In genomic region chr5:69188811-69189161, GRCh38 we compare ENCODE assay signal across 8 cellular contexts. TPM values are rescaled to one million over a fixed set of nuclear protein-coding genes. Genes with fewer than 3 reads are reported as not detected.
DNase-seq lines count a peak whose midpoint lies in the region; ATAC-seq and TF ChIP-seq lines count a peak whose summit lies in the region.

No MANE protein-coding gene starts in this region.

- H3K9me3 ChIP-seq in SK-N-SH (no peaks in the 10 kb centered on the region), skeletal muscle tissue (ENCODE audit: control insufficient read depth in 3 of 3, low read length in 3 of 3) (no peaks in the 10 kb centered on the region)

- H3K27ac ChIP-seq in SK-N-SH (ENCODE audit: low read depth in 2 of 2, low read length in 1 of 2) (peak overlapping the region; percentile 90 to 92), foreskin keratinocyte (peak overlapping the region; percentile 60), skeletal muscle tissue (ENCODE audit: low read depth, low read length) (peak overlapping the region; percentile 84)

- TF ChIP-seq CTCF in SK-N-SH (IDR thresholded peaks at IDR 0.05) (no peak), foreskin keratinocyte (conservative IDR thresholded peaks at IDR 0.05) (no peak), omental fat pad (IDR thresholded peaks at IDR 0.05) (no peak)

- H3K79me2 ChIP-seq in SK-N-SH (ENCODE audit: insufficient read depth) = peaks cover 29% of the 10 kb centered on the region

- peak; percentile 4 for ATAC-seq in GM19351 (IDR thresholded peaks at IDR 0.05; ENCODE audit: unreplicated experiment)
- ATAC-seq in foreskin keratinocyte = peak; percentile 20
- no peak for ATAC-seq in omental fat pad (ENCODE audit: low FRiP score)

- H3K4me1 ChIP-seq in SK-N-SH (ENCODE audit: control insufficient read depth in 1 of 2, insufficient read depth in 2 of 2, low read depth in 1 of 2, low read length in 1 of 2) = peaks cover 0 to 3% of the 10 kb centered on the region in 2 experiments; a peak in 1 of 4 replicates
- H3K4me1 ChIP-seq in foreskin keratinocyte = peaks cover 9% of the 10 kb centered on the region
- peaks cover 5 to 17% (median 13%) of the 10 kb centered on the region in 3 donors for H3K4me1 ChIP-seq in skeletal muscle tissue (ENCODE audit: control insufficient read depth in 3 of 3, insufficient read depth in 3 of 3, low read length in 3 of 3)

- DNase-seq in SK-N-SH = no peak
- no peak for DNase-seq in foreskin keratinocyte
- no peak for DNase-seq in effector CD8-positive, alpha-beta T cell (lab: John Stamatoyannopoulos, UW)
- no peak for DNase-seq in UCSD-AML1 (lab: John Stamatoyannopoulos, UW; ENCODE audit: unreplicated experiment)
- no peak for DNase-seq in HuH-7 (ENCODE audit: low spot score)
- no peak for DNase-seq in omental fat pad (ENCODE audit: low spot score)

- H3F3A ChIP-seq in SK-N-SH (replicated peaks; ENCODE audit: insufficient read depth) = peaks cover 17% of the 10 kb centered on the region

- WGBS in SK-N-SH (ENCODE audit: low lambda C conversion rate) = 2% methylated on average over 8 of the region's 8 CpGs

- H3K27me3 ChIP-seq in SK-N-SH (ENCODE audit: insufficient read depth) = no peaks in the 10 kb centered on the region
- no peaks in the 10 kb centered on the region for H3K27me3 ChIP-seq in foreskin keratinocyte
- no peaks in the 10 kb centered on the region for H3K27me3 ChIP-seq in skeletal muscle tissue (ENCODE audit: control insufficient read depth in 3 of 3, insufficient read depth in 3 of 3, low read length in 3 of 3)

- peak overlapping the region; percentile 89 for H2AFZ ChIP-seq in SK-N-SH (ENCODE audit: low read depth)

- no peaks in the 10 kb centered on the region for H4K20me1 ChIP-seq in SK-N-SH (ENCODE audit: insufficient read depth)

- TF ChIP-seq RAD21 in SK-N-SH (IDR thresholded peaks at IDR 0.05; ENCODE audit: low read length) = no peak

- H3K4me3 ChIP-seq in SK-N-SH (ENCODE audit: low read depth in 2 of 2, low read length in 1 of 2) (peak overlapping the region; percentile 73 to 87), skeletal muscle tissue (ENCODE audit: low read length in 3 of 3) (peak overlapping the region; percentile 94 to 96 (median 94))

- H3K36me3 ChIP-seq in SK-N-SH (replicated peaks in 1 of 2; ENCODE audit: control insufficient read depth in 1 of 2, insufficient read depth in 2 of 2, low read length in 1 of 2) = peaks cover 0 to 7% of the 10 kb centered on the region in 2 experiments
- no peaks in the 10 kb centered on the region for H3K36me3 ChIP-seq in skeletal muscle tissue (ENCODE audit: control insufficient read depth in 3 of 3, insufficient read depth in 3 of 3, low read length in 3 of 3)

- no peaks in the 10 kb centered on the region for H3K9me2 ChIP-seq in SK-N-SH

- peak overlapping the region; percentile 84 for H3K4me2 ChIP-seq in SK-N-SH

- CTCF ChIA-PET in SK-N-SH (lab: Yijun Ruan, JAX) = interaction anchor here (2.3 kb wide), 1 partner anchor 96 kb away, joined by 8 read pairs; the partner anchor contains the start of gene SLC30A5

- TF ChIP-seq EP300 in SK-N-SH (IDR thresholded peaks at IDR 0.05; ENCODE audit: borderline replicate concordance in 1 of 2, low read depth in 1 of 2, low read length in 1 of 2) = no peak

- H3K9ac ChIP-seq in SK-N-SH = peak overlapping the region; percentile 93
- peak overlapping the region; percentile 81 to 84 (median 83) for H3K9ac ChIP-seq in skeletal muscle tissue (ENCODE audit: low read depth in 1 of 3, low read length in 3 of 3)

- POLR2A ChIA-PET in SK-N-SH (lab: Yijun Ruan, JAX) = interaction anchor here (1.7 kb wide), 1 partner anchor 21 kb away, joined by 8 read pairs; the partner anchor contains the start of gene CCNB1

TF ChIP-seq in SK-N-SH, 30 proteins besides CTCF, POLR2A, EP300 and RAD21:
- TF ChIP-seq TAF1 (IDR thresholded peaks at IDR 0.05; ENCODE audit: borderline replicate concordance, low read depth, low read length) = no peak
- no peak for TF ChIP-seq NFIC (IDR thresholded peaks at IDR 0.05; ENCODE audit: borderline replicate concordance)
- no peak for TF ChIP-seq RFX5 (IDR thresholded peaks at IDR 0.05; ENCODE audit: low read length)
- TF ChIP-seq FOXM1 (IDR thresholded peaks at IDR 0.05; ENCODE audit: low read depth) = no peak
- TF ChIP-seq GATA2 (CRISPR knock-in tag; IDR thresholded peaks at IDR 0.05) = no peak
- TF ChIP-seq, protein P1, sequence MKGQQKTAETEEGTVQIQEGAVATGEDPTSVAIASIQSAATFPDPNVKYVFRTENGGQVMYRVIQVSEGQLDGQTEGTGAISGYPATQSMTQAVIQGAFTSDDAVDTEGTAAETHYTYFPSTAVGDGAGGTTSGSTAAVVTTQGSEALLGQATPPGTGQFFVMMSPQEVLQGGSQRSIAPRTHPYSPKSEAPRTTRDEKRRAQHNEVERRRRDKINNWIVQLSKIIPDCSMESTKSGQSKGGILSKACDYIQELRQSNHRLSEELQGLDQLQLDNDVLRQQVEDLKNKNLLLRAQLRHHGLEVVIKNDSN (IDR thresholded peaks at IDR 0.05; ENCODE audit: borderline replicate concordance, low read depth) = no peak
- TF ChIP-seq MEF2A (IDR thresholded peaks at IDR 0.05; ENCODE audit: borderline replicate concordance, low read depth) = no peak
- no peak for TF ChIP-seq TCF12 (IDR thresholded peaks at IDR 0.05)
- no peak for TF ChIP-seq RCOR1 (IDR thresholded peaks at IDR 0.05; ENCODE audit: low read length)
- TF ChIP-seq, protein P2, sequence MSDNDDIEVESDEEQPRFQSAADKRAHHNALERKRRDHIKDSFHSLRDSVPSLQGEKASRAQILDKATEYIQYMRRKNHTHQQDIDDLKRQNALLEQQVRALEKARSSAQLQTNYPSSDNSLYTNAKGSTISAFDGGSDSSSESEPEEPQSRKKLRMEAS (IDR thresholded peaks at IDR 0.05; ENCODE audit: low read depth) = no peak
- no peak for TF ChIP-seq EZH2phosphoT487 (IDR thresholded peaks at IDR 0.05; ENCODE audit: borderline replicate concordance, low read depth)
- TF ChIP-seq SMC3 (IDR thresholded peaks at IDR 0.05; ENCODE audit: low read depth, low read length) = no peak
TF ChIP-seq in SK-N-SH: peak in this region for 0.

RNA-seq across cellular contexts. Expression of gene CENPH, which starts 0.6 kb away (rescaled TPM):
- polyA plus RNA-seq in SK-N-SH (2012; rRNA removed) (12.8 and 14.6 TPM in 2 replicates), foreskin keratinocyte (32.7 and 45.1 TPM in 2 replicates)
- polyA plus RNA-seq in SK-N-SH (2012; cell fraction: cytosol; rRNA removed) = 17.8 and 20.8 TPM in 2 replicates
- 3.7 and 4.2 TPM in 2 replicates for polyA plus RNA-seq in SK-N-SH (2012; cell fraction: nucleus; rRNA removed)
- total RNA-seq in foreskin keratinocyte (33.6 and 37.9 TPM in 2 replicates), skeletal muscle tissue (4.2 TPM), omental fat pad (1 to 10 TPM; 1.0 to 2.5 (median 2.0) TPM)

RNA-seq across cellular contexts. Expression of gene CCNB1, which starts 21.8 kb away (rescaled TPM):
- 67.8 and 78.6 TPM in 2 replicates for polyA plus RNA-seq in SK-N-SH (2012; rRNA removed)
- 89.6 and 95.9 TPM in 2 replicates for polyA plus RNA-seq in SK-N-SH (2012; cell fraction: cytosol; rRNA removed)
- 30.3 and 46.5 TPM in 2 replicates for polyA plus RNA-seq in SK-N-SH (2012; cell fraction: nucleus; rRNA removed)
- total RNA-seq in foreskin keratinocyte = 210 and 276 TPM in 2 replicates
- 187 and 267 TPM in 2 replicates for polyA plus RNA-seq in foreskin keratinocyte
- total RNA-seq in skeletal muscle tissue = 34.4 TPM
- 10 to 100 TPM in 1 of 4 donors, 1 to 10 TPM in 3; 1.9 to 11.9 (median 2.7) TPM for total RNA-seq in omental fat pad

RNA-seq across cellular contexts. Expression of gene CDK7, which starts 45.9 kb away (rescaled TPM):
- polyA plus RNA-seq in SK-N-SH (2012; rRNA removed) (44.2 and 62.1 TPM in 2 replicates), foreskin keratinocyte (46.1 and 50.4 TPM in 2 replicates)
- polyA plus RNA-seq in SK-N-SH (2012; cell fraction: cytosol; rRNA removed) = 71.0 and 91.6 TPM in 2 replicates
- polyA plus RNA-seq in SK-N-SH (2012; cell fraction: nucleus; rRNA removed) = 14.1 and 41.0 TPM in 2 replicates
- total RNA-seq in foreskin keratinocyte (46.7 and 49.4 TPM in 2 replicates), skeletal muscle tissue (31.3 TPM), omental fat pad (10 to 100 TPM; 12.1 to 19.3 (median 15.5) TPM)
